ENCODE assay signal across 30 cellular contexts in genomic region chrX:110678591-110678990, GRCh38.
DNase-seq lines count a peak whose midpoint lies in the region; ATAC-seq and TF ChIP-seq lines count a peak whose summit lies in the region.
"Had no signal": no experiment of that assay in that cellular context is flagged by ENCODE, and none has a peak within 500 bp of the region (broad histone marks: within the 10 kb centered on the region; RNA-seq: fewer than 3 reads in every experiment).

No MANE protein-coding gene starts in this region.

- no CpG with 5 or more reads among the region's 1 CpG for WGBS in mesendoderm (ENCODE audit: extremely low coverage, insufficient coverage, low lambda C conversion rate)

- no peak overlapping the region for H3K27ac ChIP-seq in mesendoderm (ENCODE audit: low read depth, low read length)
- H3K27ac ChIP-seq: BLaER1, body of pancreas, epithelial cell of prostate, lower lobe of right lung, ovary, stomach, thyroid gland, VCaP had no signal

- no peaks in the 10 kb centered on the region for H3K27me3 ChIP-seq in mesendoderm (ENCODE audit: insufficient read depth, low read length, poor library complexity)
- H3K27me3 ChIP-seq: body of pancreas, ovary, thyroid gland had no signal

- in situ Hi-C loops in astrocyte of the spinal cord (cut with HindIII; ENCODE audit: low sequenced_read_pairs): no loop called here

- H3K4me3 ChIP-seq in astrocyte of the spinal cord (ENCODE audit: low read depth, low read length) (no peak overlapping the region), mesendoderm (ENCODE audit: low read length) (no peak overlapping the region)
- H3K4me3 ChIP-seq: BLaER1, body of pancreas, GM12878, lower lobe of right lung, mucosa of descending colon, ovary, smooth muscle cell, stomach, thyroid gland had no signal

- H4K8ac ChIP-seq in mesendoderm (ENCODE audit: low read depth, low read length): no peak overlapping the region

- H2BK5ac ChIP-seq in mesendoderm (ENCODE audit: low read length): no peak overlapping the region

- no peak overlapping the region for H2BK120ac ChIP-seq in mesendoderm (ENCODE audit: low read depth, low read length)

- DNase-seq in ELF-1 (ENCODE audit: low read depth, low spot score): peak; percentile 17
- peak; percentile 3 for DNase-seq in HuH-7 (ENCODE audit: low spot score)
- DNase-seq in astrocyte of the spinal cord (ENCODE audit: low read depth, low spot score): no peak
- DNase-seq in mesendoderm: peak; percentile 43
- DNase-seq in cardiac septum (ENCODE audit: low spot score): no peak
- DNase-seq in NCI-H510A treated with DMSO at 0.1 percent for 48 hours (lab: John Stamatoyannopoulos, UW): no peak
- DNase-seq: activated CD4-positive, alpha-beta T cell treated with anti-CD3 and anti-CD28 coated beads for 48 hours; activated T-cell treated with anti-CD3 and anti-CD28 coated beads, Interleukin-2, amount 50 U/mL, for 1 hour; body of pancreas; DND-41; kidney; lower lobe of right lung; mucosa of descending colon; NCI-H1048; NCI-H187 treated with DMSO at 0.1 percent for 48 hours; NCI-H774; OCI-M1; ovary; stimulated activated CD4-positive, alpha-beta T cell treated with anti-CD3 and anti-CD28 coated beads, Interleukin-1b, Interleukin-23, amount 100 ng/mL, for 48 hours; stomach; thyroid gland had no signal

- no peak overlapping the region for H3K4ac ChIP-seq in mesendoderm (ENCODE audit: low read depth, low read length)

- H3K18ac ChIP-seq in mesendoderm (ENCODE audit: low read length): no peak overlapping the region

- no peak overlapping the region for H2BK15ac ChIP-seq in mesendoderm (replicated peaks; ENCODE audit: low read depth)

- no peaks in the 10 kb centered on the region for H3K4me1 ChIP-seq in mesendoderm (ENCODE audit: control insufficient read depth, low read depth, low read length)
- H3K4me1 ChIP-seq: BLaER1, body of pancreas, lower lobe of right lung, stomach, thyroid gland had no signal

- no peak overlapping the region for H2AK5ac ChIP-seq in mesendoderm (ENCODE audit: low read length)

- TF ChIP-seq POLR2A in GM18505 (IDR thresholded peaks at IDR 0.05; ENCODE audit: borderline replicate concordance, extremely low read depth, insufficient read depth, insufficient read length): no peak

- no peak overlapping the region for H3K56ac ChIP-seq in mesendoderm (ENCODE audit: low read length)

- intact Hi-C loops in cardiac septum (cut with DNase I): no loop called here

- H3K79me2 ChIP-seq in mesendoderm (ENCODE audit: control insufficient read depth, insufficient read depth, low read length): no peaks in the 10 kb centered on the region

- no peaks in the 10 kb centered on the region for H3K79me1 ChIP-seq in mesendoderm (ENCODE audit: low read length)

- TF ChIP-seq CTCF in astrocyte of the spinal cord (IDR thresholded peaks at IDR 0.05; ENCODE audit: low read depth, low read length): peak; percentile 1

- H3K4me2 ChIP-seq in mesendoderm (ENCODE audit: low read length): no peak overlapping the region
- H3K4me2 ChIP-seq: BLaER1, smooth muscle cell had no signal

- H3K23ac ChIP-seq in mesendoderm (ENCODE audit: low read length): no peak overlapping the region

- no peak for ATAC-seq in GM18505 (IDR thresholded peaks at IDR 0.05; ENCODE audit: unreplicated experiment)
- ATAC-seq: body of pancreas; GM12878; HepG2; lower lobe of right lung; mucosa of descending colon; natural killer cell treated with Interleukin-12 subunit alpha and Interleukin-12 subunit beta and Interleukin-15 and Interleukin-18, amount 100 ng/mL, for 72 hours; SK-N-SH treated with all-trans-retinoic acid at 6 μM for 48 hours had no signal

- H4K5ac ChIP-seq in mesendoderm (ENCODE audit: low read length): no peak overlapping the region

- H3K36me3 ChIP-seq in mesendoderm (ENCODE audit: control insufficient read depth, insufficient read depth, low read length): no peaks in the 10 kb centered on the region
- H3K36me3 ChIP-seq: BLaER1, lower lobe of right lung, ovary, stomach, thyroid gland had no signal

- no peak overlapping the region for H3K9ac ChIP-seq in mesendoderm (ENCODE audit: low read length)
- H3K9ac ChIP-seq: BLaER1 had no signal

Comparison
In these comparisons a context has a peak if more than half of its experiments do, and no peak if none do; other contexts are left out.
1. DNase-seq: peak in ELF-1 (single experiment), HuH-7 (single experiment) and mesendoderm (single experiment); none in astrocyte of the spinal cord (single experiment), cardiac septum (single experiment) and NCI-H510A treated with DMSO at 0.1 percent for 48 hours (single experiment).